In genomic region chr9:114227288-114228033, GRCh38 we compare ENCODE assay signal across 17 cellular contexts.
"Had no signal": no experiment of that assay in that cellular context is flagged by ENCODE, and none has a peak within 500 bp of the region (broad histone marks: within the 10 kb centered on the region; RNA-seq: fewer than 3 reads in every experiment).

No MANE protein-coding gene starts in this region.

- H3K9ac ChIP-seq: parathyroid adenoma had no signal

- H3K27ac ChIP-seq: body of pancreas, colonic mucosa, left ventricle myocardium inferior, parathyroid adenoma, tibial artery had no signal

- H3K4me1 Mint-ChIP-seq: activated B cell treated with CpG ODN at 0.5 μM for 24 hours; activated CD4-positive, alpha-beta memory T cell treated with anti-CD3 and anti-CD28 coated beads, Interleukin-2, amount 10 ng/mL, durations not matched to agents 7 days and 5 days; activated CD8-positive, alpha-beta memory T cell treated with anti-CD3 and anti-CD28 coated beads, Interleukin-2, amount 10 ng/mL, durations not matched to agents 7 days and 5 days; activated naive CD8-positive, alpha-beta T cell treated with anti-CD3 and anti-CD28 coated beads, Interleukin-2, amount 10 ng/mL, durations not matched to agents 7 days and 5 days; central memory CD8-positive, alpha-beta T cell; naive thymus-derived CD4-positive, alpha-beta T cell; stimulated activated naive B cell treated with anti-CD40 and anti-IgM and Interleukin-4, amounts not matched to agents 10 μg/mL and 1 μg/mL and 100 μg/mL, for 72 hours had no signal

- H3K4me3 ChIP-seq: body of pancreas, colonic mucosa, left ventricle myocardium inferior, tibial artery had no signal

- H3K4me3 Mint-ChIP-seq: activated B cell treated with CpG ODN at 0.5 μM for 24 hours; activated CD4-positive, alpha-beta memory T cell treated with anti-CD3 and anti-CD28 coated beads, Interleukin-2, amount 10 ng/mL, durations not matched to agents 7 days and 5 days; activated CD8-positive, alpha-beta memory T cell treated with anti-CD3 and anti-CD28 coated beads, Interleukin-2, amount 10 ng/mL, durations not matched to agents 7 days and 5 days; activated naive CD8-positive, alpha-beta T cell treated with anti-CD3 and anti-CD28 coated beads, Interleukin-2, amount 10 ng/mL, durations not matched to agents 7 days and 5 days; central memory CD8-positive, alpha-beta T cell; naive thymus-derived CD4-positive, alpha-beta T cell; stimulated activated naive B cell treated with anti-CD40 and anti-IgM and Interleukin-4, amounts not matched to agents 10 μg/mL and 1 μg/mL and 100 μg/mL, for 72 hours had no signal

- H3K36me3 ChIP-seq: colonic mucosa, left ventricle myocardium inferior, tibial artery had no signal

- ATAC-seq: activated CD8-positive, alpha-beta memory T cell treated with anti-CD3 and anti-CD28 coated beads, Interleukin-2, amount 10 ng/mL, durations not matched to agents 7 days and 5 days; body of pancreas; naive thymus-derived CD4-positive, alpha-beta T cell; stimulated activated naive B cell treated with anti-CD40 and anti-IgM and Interleukin-4, amounts not matched to agents 10 μg/mL and 1 μg/mL and 100 μg/mL, for 72 hours had no signal

- H3K27me3 Mint-ChIP-seq: activated B cell treated with CpG ODN at 0.5 μM for 24 hours; activated CD4-positive, alpha-beta memory T cell treated with anti-CD3 and anti-CD28 coated beads, Interleukin-2, amount 10 ng/mL, durations not matched to agents 7 days and 5 days; activated naive CD8-positive, alpha-beta T cell treated with anti-CD3 and anti-CD28 coated beads, Interleukin-2, amount 10 ng/mL, durations not matched to agents 7 days and 5 days had no signal

- H3K9me3 Mint-ChIP-seq: activated B cell treated with CpG ODN at 0.5 μM for 24 hours; activated CD4-positive, alpha-beta memory T cell treated with anti-CD3 and anti-CD28 coated beads, Interleukin-2, amount 10 ng/mL, durations not matched to agents 7 days and 5 days; activated naive CD8-positive, alpha-beta T cell treated with anti-CD3 and anti-CD28 coated beads, Interleukin-2, amount 10 ng/mL, durations not matched to agents 7 days and 5 days; central memory CD8-positive, alpha-beta T cell; naive thymus-derived CD4-positive, alpha-beta T cell; stimulated activated naive B cell treated with anti-CD40 and anti-IgM and Interleukin-4, amounts not matched to agents 10 μg/mL and 1 μg/mL and 100 μg/mL, for 72 hours had no signal

- H3K4me1 ChIP-seq: body of pancreas, colonic mucosa, parathyroid adenoma had no signal

- H2AFZ ChIP-seq: parathyroid adenoma had no signal

- H3K27ac Mint-ChIP-seq: activated B cell treated with CpG ODN at 0.5 μM for 24 hours; activated CD4-positive, alpha-beta memory T cell treated with anti-CD3 and anti-CD28 coated beads, Interleukin-2, amount 10 ng/mL, durations not matched to agents 7 days and 5 days; activated CD8-positive, alpha-beta memory T cell treated with anti-CD3 and anti-CD28 coated beads, Interleukin-2, amount 10 ng/mL, durations not matched to agents 7 days and 5 days; activated naive CD8-positive, alpha-beta T cell treated with anti-CD3 and anti-CD28 coated beads, Interleukin-2, amount 10 ng/mL, durations not matched to agents 7 days and 5 days; naive thymus-derived CD4-positive, alpha-beta T cell; stimulated activated naive B cell treated with anti-CD40 and anti-IgM and Interleukin-4, amounts not matched to agents 10 μg/mL and 1 μg/mL and 100 μg/mL, for 72 hours had no signal

- DNase-seq: activated B cell treated with CpG ODN at 0.5 μM for 24 hours; activated CD4-positive, alpha-beta memory T cell treated with anti-CD3 and anti-CD28 coated beads, Interleukin-2, amount 10 ng/mL, durations not matched to agents 7 days and 5 days; activated CD4-positive, alpha-beta T cell treated with anti-CD3 and anti-CD28 coated beads for 48 hours; activated CD8-positive, alpha-beta memory T cell treated with anti-CD3 and anti-CD28 coated beads, Interleukin-2, amount 10 ng/mL, durations not matched to agents 7 days and 5 days; activated naive CD8-positive, alpha-beta T cell treated with anti-CD3 and anti-CD28 coated beads, Interleukin-2, amount 10 ng/mL, durations not matched to agents 7 days and 5 days; amygdala; body of pancreas; colonic mucosa; erythroblast; foreskin melanocyte; kidney glomerular epithelial cell; left ventricle myocardium inferior; naive thymus-derived CD4-positive, alpha-beta T cell; stimulated activated naive B cell treated with anti-CD40 and anti-IgM and Interleukin-4, amounts not matched to agents 10 μg/mL and 1 μg/mL and 100 μg/mL, for 72 hours; tibial artery had no signal

- H3K36me3 Mint-ChIP-seq: activated CD8-positive, alpha-beta memory T cell treated with anti-CD3 and anti-CD28 coated beads, Interleukin-2, amount 10 ng/mL, durations not matched to agents 7 days and 5 days; activated naive CD8-positive, alpha-beta T cell treated with anti-CD3 and anti-CD28 coated beads, Interleukin-2, amount 10 ng/mL, durations not matched to agents 7 days and 5 days; naive thymus-derived CD4-positive, alpha-beta T cell; stimulated activated naive B cell treated with anti-CD40 and anti-IgM and Interleukin-4, amounts not matched to agents 10 μg/mL and 1 μg/mL and 100 μg/mL, for 72 hours had no signal

- H3K27me3 ChIP-seq: body of pancreas, colonic mucosa, tibial artery had no signal

- H3K9me3 ChIP-seq: body of pancreas, colonic mucosa, left ventricle myocardium inferior, tibial artery had no signal
